Comparison of ENCODE assay signal across 24 cellular contexts in the genomic region with DNA sequence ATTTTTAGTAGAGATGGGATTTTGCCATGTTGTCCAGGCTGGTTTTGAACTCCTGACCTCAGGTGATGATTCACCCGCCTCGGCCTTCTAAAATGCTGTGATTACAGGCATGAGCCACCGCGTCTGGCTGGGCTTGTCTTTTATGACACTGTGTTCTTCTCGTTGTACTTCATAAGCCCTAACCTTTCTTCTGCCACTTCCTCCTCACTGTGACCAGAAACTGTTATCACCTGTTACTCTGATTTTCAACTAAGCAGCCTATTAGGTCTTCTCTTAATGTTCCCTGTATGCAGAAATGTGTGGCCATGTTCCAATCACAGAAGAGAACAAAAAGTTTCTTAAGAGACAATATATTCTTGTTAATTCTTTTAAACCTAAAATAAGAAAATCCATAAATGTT.
"Had no signal": no experiment of that assay in that cellular context is flagged by ENCODE, and none has a peak within 500 bp of the region (broad histone marks: within the 10 kb centered on the region; RNA-seq: fewer than 3 reads in every experiment).

No MANE protein-coding gene starts in this region.

- H3K4me3 Mint-ChIP-seq: naive thymus-derived CD8-positive, alpha-beta T cell; type B pancreatic cell had no signal

- H3K4me1 ChIP-seq: esophagus squamous epithelium, gastroesophageal sphincter, left lung, right atrium auricular region, sigmoid colon, suprapubic skin, thyroid gland had no signal

- ATAC-seq: gastroesophageal sphincter; left lung; naive thymus-derived CD8-positive, alpha-beta T cell had no signal

- H3K36me3 ChIP-seq: neutrophil had no signal

- DNase-seq: cortex of kidney; dorsolateral prefrontal cortex; effector CD8-positive, alpha-beta T cell; esophagus squamous epithelium; foreskin fibroblast; glutamatergic neuron; immature natural killer cell; left lung; mesenchymal stem cell; naive thymus-derived CD8-positive, alpha-beta T cell; posterior cingulate gyrus; sigmoid colon; small intestine; stimulated activated CD4-positive, alpha-beta T cell treated with anti-CD3 and anti-CD28 coated beads, Interleukin-2, amount 100 ng/mL, for 48 hours; stimulated activated naive CD4-positive, alpha-beta T cell treated with Interleukin-2 at 50 U/mL for 16 hours; thyroid gland had no signal

- H3K4me3 ChIP-seq: dorsolateral prefrontal cortex, gastroesophageal sphincter, left lung, lung, right atrium auricular region, sigmoid colon, suprapubic skin, thyroid gland had no signal

- H3K4me1 Mint-ChIP-seq: immature natural killer cell; naive thymus-derived CD8-positive, alpha-beta T cell had no signal

- H3K27ac ChIP-seq: dorsolateral prefrontal cortex, esophagus squamous epithelium, gastroesophageal sphincter, left lung, neutrophil, right atrium auricular region, sigmoid colon, suprapubic skin, thyroid gland had no signal

- H3K27me3 Mint-ChIP-seq: naive thymus-derived CD8-positive, alpha-beta T cell; type B pancreatic cell had no signal

- H3K27me3 ChIP-seq: esophagus squamous epithelium, gastroesophageal sphincter, left lung, neutrophil, right atrium auricular region, sigmoid colon, suprapubic skin, thyroid gland had no signal

- H3K27ac Mint-ChIP-seq: immature natural killer cell; naive thymus-derived CD8-positive, alpha-beta T cell; type B pancreatic cell had no signal

- FAIRE-seq: keratinocyte, urothelium cell line had no signal
